ENCODE assay signal across 1 cellular context in genomic region chr4:153067376-153067775, GRCh38.
TF ChIP-seq lines count a peak whose summit lies in the region.

No MANE protein-coding gene starts in this region.

TF ChIP-seq in GM23338, 12 proteins besides CTCF, POLR2A, EP300 and RAD21 (continued from another document):
- no peak for TF ChIP-seq ZNF462 (CRISPR knock-in tag; IDR thresholded peaks at IDR 0.05)
- no peak for TF ChIP-seq NANOG (IDR thresholded peaks at IDR 0.05; ENCODE audit: borderline replicate concordance)
- TF ChIP-seq EZH2 (IDR thresholded peaks at IDR 0.05; ENCODE audit: low read depth, unreplicated experiment), result no peak
- TF ChIP-seq ETS1 (IDR thresholded peaks at IDR 0.05), result no peak
- no peak for TF ChIP-seq JUNB (IDR thresholded peaks at IDR 0.05; ENCODE audit: unreplicated experiment)
